ENCODE assay signal across 18 cellular contexts in the genomic region with DNA sequence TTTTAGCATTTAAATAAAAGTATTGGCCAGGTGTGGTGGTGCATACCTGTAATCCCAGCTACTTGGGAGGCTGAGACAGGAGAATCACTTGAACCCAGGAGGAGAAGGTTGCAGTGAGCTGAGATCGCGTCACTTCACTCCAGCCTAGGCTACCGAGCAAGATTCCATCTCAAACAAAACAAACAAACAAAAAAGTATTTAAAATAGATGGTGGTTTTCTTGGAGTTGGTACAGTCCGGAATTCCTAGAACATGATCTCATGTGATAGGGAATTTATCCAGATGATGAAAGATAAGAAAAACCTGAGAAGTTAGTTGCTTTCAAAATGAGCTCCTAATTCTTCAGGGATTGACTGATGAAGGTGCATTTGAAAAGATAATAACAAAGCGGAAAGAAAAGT.
DNase-seq lines count a peak whose midpoint lies in the region; ATAC-seq and TF ChIP-seq lines count a peak whose summit lies in the region.
"Had no signal": no experiment of that assay in that cellular context is flagged by ENCODE, and none has a peak within 500 bp of the region (broad histone marks: within the 10 kb centered on the region; RNA-seq: fewer than 3 reads in every experiment).

No MANE protein-coding gene starts in this region.

- H3K4me1 Mint-ChIP-seq in central memory CD8-positive, alpha-beta T cell: peaks cover 45% of the 10 kb centered on the region

- TF ChIP-seq CTCF in right lobe of liver (IDR thresholded peaks at IDR 0.05) (no peak), right atrium auricular region (IDR thresholded peaks at IDR 0.05) (no peak)

- H3K4me1 ChIP-seq in right lobe of liver (peaks cover 0 to 7% (median 2%) of the 10 kb centered on the region in 4 donors), right atrium auricular region (no peaks in the 10 kb centered on the region)

- H3K9me3 ChIP-seq in right lobe of liver (no peaks in the 10 kb centered on the region), right atrium auricular region (no peaks in the 10 kb centered on the region)

- no peaks in the 10 kb centered on the region for H3K9me3 Mint-ChIP-seq in central memory CD8-positive, alpha-beta T cell
- H3K9me3 Mint-ChIP-seq: T-cell had no signal

- peaks cover 36% of the 10 kb centered on the region for H3K36me3 Mint-ChIP-seq in central memory CD8-positive, alpha-beta T cell (ENCODE audit: insufficient read depth)

- H3K27me3 Mint-ChIP-seq in central memory CD8-positive, alpha-beta T cell: no peaks in the 10 kb centered on the region
- H3K27me3 Mint-ChIP-seq: activated CD8-positive, alpha-beta memory T cell treated with anti-CD3 and anti-CD28 coated beads, Interleukin-2, amount 10 ng/mL, durations not matched to agents 7 days and 5 days; T-cell had no signal

- H3K36me3 ChIP-seq in right lobe of liver (peaks cover 0 to 21% (median 13%) of the 10 kb centered on the region in 4 donors), right atrium auricular region (peaks cover 32% of the 10 kb centered on the region)

- in situ Hi-C loops in Caki2 (cut with HindIII; ENCODE audit: low pct_unique_long_range_greater_than_20kb, low sequenced_read_pairs): no loop called here

- no peak for ATAC-seq in central memory CD8-positive, alpha-beta T cell (replicated peaks; ENCODE audit: extremely low read depth, poor library complexity, severe bottlenecking)
- no peak for ATAC-seq in right lobe of liver
- ATAC-seq: activated CD8-positive, alpha-beta memory T cell treated with anti-CD3 and anti-CD28 coated beads, Interleukin-2, amount 10 ng/mL, durations not matched to agents 7 days and 5 days; esophagus mucosa; T-cell had no signal

- H3K27me3 ChIP-seq in right lobe of liver (no peaks in the 10 kb centered on the region), right atrium auricular region (no peaks in the 10 kb centered on the region)

- H3K4me3 ChIP-seq in right lobe of liver: no peak overlapping the region
- no peak overlapping the region for H3K4me3 ChIP-seq in right atrium auricular region

- DNase-seq in Caki2 (ENCODE audit: low read depth) (peak; percentile 47), NCI-H226 (peak; percentile 64), kidney tubule cell (ENCODE audit: low spot score) (peak; percentile 51), right lobe of liver (no peak), DMS 273 (lab: John Stamatoyannopoulos, UW; ENCODE audit: unreplicated experiment) (no peak), right atrium auricular region (ENCODE audit: low spot score) (no peak), NCI-H187 treated with DMSO at 0.1 percent for 48 hours (lab: John Stamatoyannopoulos, UW) (no peak)
- no peak for DNase-seq in central memory CD8-positive, alpha-beta T cell (ENCODE audit: low spot score in 2 of 2)
- DNase-seq: activated CD8-positive, alpha-beta memory T cell treated with anti-CD3 and anti-CD28 coated beads, Interleukin-2, amount 10 ng/mL, durations not matched to agents 7 days and 5 days; activated naive CD4-positive, alpha-beta T cell treated with Interleukin-2 at 50 U/mL for 16 hours; DMS 273 treated with DMSO at 0.1 percent for 48 hours; H7; NCI-H1694; NCI-H524; nucleus accumbens; stimulated activated CD4-positive, alpha-beta T cell treated with anti-CD3 and anti-CD28 coated beads, Interleukin-12 subunit alpha, Interleukin-12 subunit beta, amount 100 ng/mL, for 4 hours; T-cell had no signal

- WGBS in right lobe of liver (ENCODE audit: insufficient coverage, low coverage, low lambda C conversion rate, missing lambda C conversion rate): 91% methylated on average over 5 of the region's 5 CpGs

- H3K27ac ChIP-seq in right lobe of liver: no peak overlapping the region
- H3K27ac ChIP-seq in right atrium auricular region: no peak overlapping the region

- H3K4me3 Mint-ChIP-seq in central memory CD8-positive, alpha-beta T cell: no peak overlapping the region
- H3K4me3 Mint-ChIP-seq: activated CD8-positive, alpha-beta memory T cell treated with anti-CD3 and anti-CD28 coated beads, Interleukin-2, amount 10 ng/mL, durations not matched to agents 7 days and 5 days; T-cell had no signal

- intact Hi-C loops in right lobe of liver (cut with DNase I): no loop called here

- peak overlapping the region; percentile 19 for H3K27ac Mint-ChIP-seq in central memory CD8-positive, alpha-beta T cell (ENCODE audit: low read depth)
- H3K27ac Mint-ChIP-seq: activated CD8-positive, alpha-beta memory T cell treated with anti-CD3 and anti-CD28 coated beads, Interleukin-2, amount 10 ng/mL, durations not matched to agents 7 days and 5 days; T-cell had no signal

- no peak for TF ChIP-seq POLR2A in right lobe of liver (IDR thresholded peaks at IDR 0.05)

Comparison
In these comparisons a context has a peak if more than half of its experiments do, and no peak if none do; other contexts are left out.
1. DNase-seq: peak in Caki2 (single experiment), NCI-H226 (single experiment) and kidney tubule cell (single experiment); none in central memory CD8-positive, alpha-beta T cell (0 of 2), right lobe of liver (0 of 3), DMS 273 (single experiment), right atrium auricular region (single experiment) and NCI-H187 treated with DMSO at 0.1 percent for 48 hours (single experiment).